ENCODE assay signal across 8 cellular contexts in the genomic region with DNA sequence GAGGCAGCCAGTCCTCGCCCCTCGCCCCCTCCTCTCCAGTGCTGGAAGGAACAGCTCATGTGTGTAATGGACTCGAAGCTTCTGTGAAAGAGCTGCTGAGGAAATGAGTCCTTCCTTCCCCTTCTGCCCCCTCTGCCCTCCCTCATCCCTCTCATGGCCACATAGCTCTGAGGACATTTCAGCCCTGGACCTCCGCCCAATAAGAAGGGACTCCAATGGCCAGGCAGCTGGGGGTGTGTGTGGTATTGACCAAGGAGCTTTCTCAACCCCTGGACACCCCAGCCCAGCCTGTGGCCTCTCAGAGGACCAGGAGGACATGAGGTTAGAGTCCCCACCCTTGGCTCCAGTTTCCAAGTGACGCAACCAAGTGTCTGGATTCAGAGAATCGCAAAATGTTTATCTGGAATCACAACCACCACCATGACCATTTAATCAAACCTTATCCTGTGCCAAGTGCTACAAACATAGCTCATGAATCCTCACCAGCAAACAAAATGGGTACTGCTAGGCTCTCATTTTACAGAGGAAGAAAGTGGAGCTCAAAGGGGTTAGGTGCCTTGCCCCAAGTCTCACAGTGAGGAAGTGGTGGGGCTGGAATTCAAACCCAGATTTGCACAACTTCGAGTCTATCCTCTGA. TPM values are rescaled to one million over a fixed set of nuclear protein-coding genes. Genes with fewer than 3 reads are reported as not detected.
A peak's percentile ranks its signal among the peaks of the same experiment; 100 is the strongest.
DNase-seq lines count a peak whose midpoint lies in the region; ATAC-seq and TF ChIP-seq lines count a peak whose summit lies in the region.

No MANE protein-coding gene starts in this region.

- peaks cover 22% of the 10 kb centered on the region for H3K36me3 Mint-ChIP-seq in activated CD4-positive, alpha-beta T cell treated with anti-CD3 and anti-CD28 coated beads, Interleukin-2, amount 10 ng/mL, durations not matched to agents 7 days and 5 days (ENCODE audit: low read depth)

- H3K27ac Mint-ChIP-seq in activated CD4-positive, alpha-beta T cell treated with anti-CD3 and anti-CD28 coated beads, Interleukin-2, amount 10 ng/mL, durations not matched to agents 7 days and 5 days, result peak overlapping the region; percentile 68

- peak; percentile 67 to 97 for TF ChIP-seq EP300 in tibial nerve (IDR thresholded peaks at IDR 0.05)

- POLR2A ChIA-PET in activated CD4-positive, alpha-beta T cell treated with anti-CD3 and anti-CD28 coated beads, Interleukin-2, amount 10 ng/mL, durations not matched to agents 7 days and 5 days (lab: Charles Lee), result interaction anchor here (0.6 kb wide), 1 partner anchor 28 kb away, joined by 3 read pairs; no protein-coding TSS in a partner anchor

- H3K27me3 ChIP-seq in adipocyte (replicated peaks; ENCODE audit: control insufficient read depth, insufficient read depth, low read length), result no peaks in the 10 kb centered on the region
- no peaks in the 10 kb centered on the region for H3K27me3 ChIP-seq in tibial nerve

- CTCF ChIA-PET in activated CD4-positive, alpha-beta T cell treated with anti-CD3 and anti-CD28 coated beads, Interleukin-2, amount 10 ng/mL, durations not matched to agents 7 days and 5 days (lab: Charles Lee), result interaction anchor here (0.5 to 1.4 kb wide), 10 partner anchors 11 to 1669 kb away, joined by 3 to 5 read pairs (median 3); no protein-coding TSS in a partner anchor

- H3K27me3 Mint-ChIP-seq in activated CD4-positive, alpha-beta T cell treated with anti-CD3 and anti-CD28 coated beads, Interleukin-2, amount 10 ng/mL, durations not matched to agents 7 days and 5 days, result no peaks in the 10 kb centered on the region

- H3K9me3 ChIP-seq in adipocyte (ENCODE audit: control insufficient read depth, low read length), result no peaks in the 10 kb centered on the region
- H3K9me3 ChIP-seq in tibial nerve, result no peaks in the 10 kb centered on the region

- H3K4me1 ChIP-seq in adipocyte (ENCODE audit: control insufficient read depth, insufficient read depth, low read length), result peaks cover 87% of the 10 kb centered on the region
- peaks cover 0 to 100% (median 89%) of the 10 kb centered on the region in 4 donors for H3K4me1 ChIP-seq in tibial nerve

- H3K4me1 Mint-ChIP-seq in activated CD4-positive, alpha-beta T cell treated with anti-CD3 and anti-CD28 coated beads, Interleukin-2, amount 10 ng/mL, durations not matched to agents 7 days and 5 days, result peaks cover 97% of the 10 kb centered on the region

- H3K36me3 ChIP-seq in adipocyte (ENCODE audit: control insufficient read depth, insufficient read depth, low read length, severe bottlenecking) (no peaks in the 10 kb centered on the region), tibial nerve (no peaks in the 10 kb centered on the region)

- H3K4me3 Mint-ChIP-seq in activated CD4-positive, alpha-beta T cell treated with anti-CD3 and anti-CD28 coated beads, Interleukin-2, amount 10 ng/mL, durations not matched to agents 7 days and 5 days, result no peak overlapping the region

- peak; percentile 59 for ATAC-seq in left lobe of liver
- ATAC-seq in HG03108 (IDR thresholded peaks at IDR 0.05; ENCODE audit: unreplicated experiment), result no peak

- no peak for DNase-seq in activated CD4-positive, alpha-beta T cell treated with anti-CD3 and anti-CD28 coated beads, Interleukin-2, amount 10 ng/mL, durations not matched to agents 7 days and 5 days
- DNase-seq in activated CD4-positive, alpha-beta T cell treated with anti-CD3 and anti-CD28 coated beads, Interleukin-2, amount 50 U/mL, for 1 hour, result no peak
- DNase-seq in adipocyte (ENCODE audit: low read depth) (peak; percentile 96), left lobe of liver (ENCODE audit: low spot score) (peak; percentile 97), tibial nerve (ENCODE audit: low spot score in 2 of 2) (peak; percentile 93 to 98), cerebellar cortex (ENCODE audit: low spot score) (no peak), T1000 (lab: John Stamatoyannopoulos, UW) (no peak)

- TF ChIP-seq POLR2A in tibial nerve (IDR thresholded peaks at IDR 0.05), result peak in 1 of 2 donors; percentile 47

- H3K9me3 Mint-ChIP-seq in activated CD4-positive, alpha-beta T cell treated with anti-CD3 and anti-CD28 coated beads, Interleukin-2, amount 10 ng/mL, durations not matched to agents 7 days and 5 days, result no peaks in the 10 kb centered on the region

- peak overlapping the region; percentile 79 to 96 (median 92) for H3K27ac ChIP-seq in tibial nerve

- TF ChIP-seq CTCF in tibial nerve (IDR thresholded peaks at IDR 0.05), result no peak

- 25 to 38% methylated on average over 7 of the region's 7 CpGs for WGBS in tibial nerve, 2 donors

- H3K9ac ChIP-seq in adipocyte (ENCODE audit: low read length), result peak overlapping the region; percentile 50

- H3K4me3 ChIP-seq in adipocyte (ENCODE audit: low read length) (peak overlapping the region; percentile 7), tibial nerve (no peak overlapping the region)

RNA-seq across cellular contexts. Expression of a gene that starts 47.8 kb away (rescaled TPM):
- 100 to 1,000 TPM; 101 to 107 TPM for total RNA-seq in activated CD4-positive, alpha-beta T cell treated with anti-CD3 and anti-CD28 coated beads, Interleukin-2, amount 10 ng/mL, durations not matched to agents 7 days and 5 days
- 58.0 TPM for total RNA-seq in left lobe of liver
- 100 to 1,000 TPM in 2 of 4 donors, 10 to 100 TPM in 2; 84.1 to 128 (median 110) TPM for total RNA-seq in tibial nerve

Comparison
In these comparisons a context has a peak if more than half of its experiments do, and no peak if none do; other contexts are left out.
1. DNase-seq: peak in adipocyte (single experiment), left lobe of liver (single experiment) and tibial nerve (2 of 2); none in activated CD4-positive, alpha-beta T cell treated with anti-CD3 and anti-CD28 coated beads, Interleukin-2, amount 10 ng/mL, durations not matched to agents 7 days and 5 days (single experiment), activated CD4-positive, alpha-beta T cell treated with anti-CD3 and anti-CD28 coated beads, Interleukin-2, amount 50 U/mL, for 1 hour (single experiment), cerebellar cortex (single experiment) and T1000 (single experiment).